ENCODE assay signal across 1 cellular context in the genomic region with DNA sequence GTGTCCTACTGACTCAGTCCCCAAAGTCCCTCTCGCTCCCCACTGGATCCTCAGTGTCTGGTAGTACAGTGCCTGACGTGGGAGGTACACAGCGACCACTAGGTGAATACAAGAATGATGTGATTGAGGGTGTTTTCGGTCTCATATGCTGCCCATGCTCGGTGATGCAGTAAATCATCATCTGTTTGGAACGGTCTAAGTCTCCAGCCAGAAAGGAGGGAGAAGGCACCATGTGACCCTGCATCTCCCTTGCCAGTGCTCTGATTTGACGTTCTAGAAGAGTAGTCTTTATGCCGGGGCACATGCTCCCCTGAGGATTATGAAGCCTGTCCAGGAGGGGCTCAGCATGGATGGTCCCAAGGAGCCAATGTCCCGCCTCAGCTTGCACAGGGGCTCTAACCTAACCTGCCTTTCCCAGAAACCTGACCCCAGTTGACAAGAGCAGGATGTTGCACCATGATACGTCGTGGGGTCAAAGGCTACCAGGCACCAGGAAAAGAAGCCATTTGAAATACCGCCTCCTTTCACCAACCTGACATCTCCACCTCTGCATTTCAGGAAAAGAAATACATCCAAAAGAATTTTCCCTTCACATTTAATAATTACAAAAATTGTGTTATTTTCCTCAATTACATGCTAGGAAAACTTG.
TF ChIP-seq lines count a peak whose summit lies in the region.

No MANE protein-coding gene starts in this region.

TF ChIP-seq in GM12878, 131 proteins besides CTCF, POLR2A, EP300 and RAD21:
- TF ChIP-seq IKZF2 (IDR thresholded peaks at IDR 0.05) (no peak), ELK1 (IDR thresholded peaks at IDR 0.05; ENCODE audit: low read depth, low read length) (no peak), HDGF (IDR thresholded peaks at IDR 0.05) (no peak), NRF1 (conservative IDR thresholded peaks at IDR 0.05; ENCODE audit: low read depth, low read length) (no peak), LARP7 (IDR thresholded peaks at IDR 0.05) (no peak), ESRRA (IDR thresholded peaks at IDR 0.05; ENCODE audit: low read length) (no peak), NR2F1 (conservative IDR thresholded peaks at IDR 0.05) (no peak), BHLHE40 (IDR thresholded peaks at IDR 0.05; ENCODE audit: borderline replicate concordance in 1 of 2, low read depth in 2 of 2, low read length in 1 of 2) (no peak), KLF5 (IDR thresholded peaks at IDR 0.05; ENCODE audit: partially characterized antibody) (no peak)
- TF ChIP-seq, protein P1, sequence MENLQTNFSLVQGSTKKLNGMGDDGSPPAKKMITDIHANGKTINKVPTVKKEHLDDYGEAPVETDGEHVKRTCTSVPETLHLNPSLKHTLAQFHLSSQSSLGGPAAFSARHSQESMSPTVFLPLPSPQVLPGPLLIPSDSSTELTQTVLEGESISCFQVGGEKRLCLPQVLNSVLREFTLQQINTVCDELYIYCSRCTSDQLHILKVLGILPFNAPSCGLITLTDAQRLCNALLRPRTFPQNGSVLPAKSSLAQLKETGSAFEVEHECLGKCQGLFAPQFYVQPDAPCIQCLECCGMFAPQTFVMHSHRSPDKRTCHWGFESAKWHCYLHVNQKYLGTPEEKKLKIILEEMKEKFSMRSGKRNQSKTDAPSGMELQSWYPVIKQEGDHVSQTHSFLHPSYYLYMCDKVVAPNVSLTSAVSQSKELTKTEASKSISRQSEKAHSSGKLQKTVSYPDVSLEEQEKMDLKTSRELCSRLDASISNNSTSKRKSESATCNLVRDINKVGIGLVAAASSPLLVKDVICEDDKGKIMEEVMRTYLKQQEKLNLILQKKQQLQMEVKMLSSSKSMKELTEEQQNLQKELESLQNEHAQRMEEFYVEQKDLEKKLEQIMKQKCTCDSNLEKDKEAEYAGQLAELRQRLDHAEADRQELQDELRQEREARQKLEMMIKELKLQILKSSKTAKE (IDR thresholded peaks at IDR 0.05; ENCODE audit: low read depth, poor library complexity, severe bottlenecking) = no peak
TF ChIP-seq in GM12878: peak in this region for 0.
